Comparison of ENCODE assay signal across 4 cellular contexts in the genomic region with DNA sequence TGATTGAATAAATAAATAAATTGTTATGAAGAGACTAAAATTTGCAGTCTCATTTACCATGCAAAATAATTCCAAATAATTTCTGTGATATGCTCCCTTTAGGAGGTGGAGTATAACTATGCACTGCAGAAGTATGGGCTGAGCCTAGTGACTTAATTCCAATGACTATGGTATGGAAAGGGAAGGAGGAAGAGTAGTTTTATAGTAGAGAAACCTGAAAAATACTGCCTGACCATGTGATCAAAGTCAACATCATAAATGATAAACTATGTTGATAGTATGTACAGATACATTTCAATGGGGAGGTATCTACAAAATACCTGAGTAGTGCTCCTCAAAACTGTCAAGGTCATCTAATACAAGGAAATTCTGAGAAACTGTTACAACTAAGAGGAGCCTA. TPM values are rescaled to one million over a fixed set of nuclear protein-coding genes. Genes with fewer than 3 reads are reported as not detected.
"Had no signal": no experiment of that assay in that cellular context is flagged by ENCODE, and none has a peak within 500 bp of the region (broad histone marks: within the 10 kb centered on the region; RNA-seq: fewer than 3 reads in every experiment).

No MANE protein-coding gene starts in this region.

- DNase-seq: GDM1, GF-D8 had no signal

- ATAC-seq: GM12878 had no signal

- H3K4me3 ChIP-seq: GM12878 had no signal

RNA-seq across cellular contexts. Expression of a gene that starts 14.6 kb away (rescaled TPM):
- total RNA-seq: G401 had no signal
